Comparison of ENCODE assay signal across 1 cellular context in genomic region chr3:14418670-14419250, GRCh38.
A peak's percentile ranks its signal among the peaks of the same experiment; 100 is the strongest.
TF ChIP-seq lines count a peak whose summit lies in the region.

No MANE protein-coding gene starts in this region.

TF ChIP-seq in HepG2, 621 proteins besides CTCF, POLR2A, EP300 and RAD21 (continued from another document and continues in another):
- TF ChIP-seq TFAP4 (IDR thresholded peaks at IDR 0.05; ENCODE audit: borderline replicate concordance, low read depth): peak; percentile 60; the same call in 1 of the 2 replicates
- no peak for TF ChIP-seq CENPX (CRISPR knock-in tag; IDR thresholded peaks at IDR 0.05)
- TF ChIP-seq SETDB1 (CRISPR knock-in tag; IDR thresholded peaks at IDR 0.05; ENCODE audit: borderline replicate concordance): no peak
- TF ChIP-seq YY1 (IDR thresholded peaks at IDR 0.05; ENCODE audit: insufficient read depth, insufficient replicate concordance, low read depth, low read length): no peak
- no peak for TF ChIP-seq MTF1 (CRISPR knock-in tag; IDR thresholded peaks at IDR 0.05)
- peak; percentile 78; the same call in 1 of the 2 replicates for TF ChIP-seq IRF2 (CRISPR knock-in tag; IDR thresholded peaks at IDR 0.05)
- TF ChIP-seq KLF6 (CRISPR knock-in tag; IDR thresholded peaks at IDR 0.05): 0 out of 2 replicates have a peak, but pooled peaks have one; percentile 36
- no peak for TF ChIP-seq ISX (CRISPR knock-in tag; conservative IDR thresholded peaks at IDR 0.05)
- peak; percentile 43; the same call in 1 of the 2 replicates for TF ChIP-seq HDAC1 (CRISPR knock-in tag; IDR thresholded peaks at IDR 0.05)
- TF ChIP-seq NCOA2 (CRISPR knock-in tag; IDR thresholded peaks at IDR 0.05): 0 out of 2 replicates have a peak, but pooled peaks have one; percentile 29
- TF ChIP-seq PBX2 (CRISPR knock-in tag; IDR thresholded peaks at IDR 0.05): no peak
- TF ChIP-seq ZNF142 (CRISPR knock-in tag; IDR thresholded peaks at IDR 0.05): no peak
- TF ChIP-seq SIN3A (IDR thresholded peaks at IDR 0.05; ENCODE audit: borderline replicate concordance, low read depth, low read length): peak; percentile 34; the same call in 1 of the 2 replicates
- TF ChIP-seq KLF15 (CRISPR knock-in tag; IDR thresholded peaks at IDR 0.05; ENCODE audit: borderline replicate concordance): no peak
- no peak for TF ChIP-seq RFX3 (CRISPR knock-in tag; IDR thresholded peaks at IDR 0.05)
- TF ChIP-seq ZXDC (CRISPR knock-in tag; IDR thresholded peaks at IDR 0.05): no peak
- no peak for TF ChIP-seq ZNF724P (CRISPR knock-in tag; IDR thresholded peaks at IDR 0.05; ENCODE audit: borderline replicate concordance)
- TF ChIP-seq ZNF280D (CRISPR knock-in tag; IDR thresholded peaks at IDR 0.05): no peak
- peak; percentile 84 for TF ChIP-seq FOXO1 (CRISPR knock-in tag; IDR thresholded peaks at IDR 0.05)
- TF ChIP-seq HNF1A (IDR thresholded peaks at IDR 0.05; ENCODE audit: low read depth): peak; percentile 93
- peak; percentile 97 for TF ChIP-seq HNF1A (CRISPR knock-in tag; IDR thresholded peaks at IDR 0.05; ENCODE audit: borderline replicate concordance)
- TF ChIP-seq REXO4 (CRISPR knock-in tag; IDR thresholded peaks at IDR 0.05; ENCODE audit: borderline replicate concordance): no peak
- TF ChIP-seq ZSCAN20 (CRISPR knock-in tag; IDR thresholded peaks at IDR 0.05; ENCODE audit: borderline replicate concordance): no peak
- peak; percentile 96 for TF ChIP-seq ZNF205 (CRISPR knock-in tag; IDR thresholded peaks at IDR 0.05)
- no peak for TF ChIP-seq ZNF451 (CRISPR knock-in tag; IDR thresholded peaks at IDR 0.05)
- no peak for TF ChIP-seq SYNCRIP (IDR thresholded peaks at IDR 0.05; ENCODE audit: insufficient read depth, low read depth, low read length)
- no peak for TF ChIP-seq GPBP1L1 (CRISPR knock-in tag; IDR thresholded peaks at IDR 0.05)
- no peak for TF ChIP-seq MAF1 (CRISPR knock-in tag; IDR thresholded peaks at IDR 0.05; ENCODE audit: borderline replicate concordance)
- TF ChIP-seq PHF20 (CRISPR knock-in tag; IDR thresholded peaks at IDR 0.05): no peak
- no peak for TF ChIP-seq CENPT (CRISPR knock-in tag; IDR thresholded peaks at IDR 0.05; ENCODE audit: low read depth)
- TF ChIP-seq ZNF513 (CRISPR knock-in tag; conservative IDR thresholded peaks at IDR 0.05): no peak
- TF ChIP-seq ZNF761 (CRISPR knock-in tag; conservative IDR thresholded peaks at IDR 0.05): no peak
- TF ChIP-seq ESRRA (CRISPR knock-in tag; IDR thresholded peaks at IDR 0.05; ENCODE audit: low read depth): 0 out of 2 replicates have a peak, but pooled peaks have one; percentile 37
